Comparison of ENCODE assay signal across 1 cellular context in genomic region chr5:74636149-74636548, GRCh38.
A peak's percentile ranks its signal among the peaks of the same experiment; 100 is the strongest.
TF ChIP-seq lines count a peak whose summit lies in the region.

No MANE protein-coding gene starts in this region.

TF ChIP-seq in HepG2, 621 proteins besides CTCF, POLR2A, EP300 and RAD21 (continued from another document):
- TF ChIP-seq ZNF12 (CRISPR knock-in tag; IDR thresholded peaks at IDR 0.05), result no peak
- no peak for TF ChIP-seq ZNF619 (CRISPR knock-in tag; IDR thresholded peaks at IDR 0.05)
- TF ChIP-seq MYNN (CRISPR knock-in tag; IDR thresholded peaks at IDR 0.05; ENCODE audit: low read depth), result no peak
- no peak for TF ChIP-seq SP1 (IDR thresholded peaks at IDR 0.05)
- TF ChIP-seq SP1 (CRISPR knock-in tag; IDR thresholded peaks at IDR 0.05), result no peak
- TF ChIP-seq ZNF331 (CRISPR knock-in tag; IDR thresholded peaks at IDR 0.05), result no peak
- TF ChIP-seq TMF1 (CRISPR knock-in tag; IDR thresholded peaks at IDR 0.05; ENCODE audit: low read depth), result no peak
- 0 out of 2 replicates have a peak, but pooled peaks have one; percentile 31 for TF ChIP-seq HOXA3 (CRISPR knock-in tag; IDR thresholded peaks at IDR 0.05)
- TF ChIP-seq EEA1 (CRISPR knock-in tag; IDR thresholded peaks at IDR 0.05; ENCODE audit: borderline replicate concordance), result no peak
- peak; percentile 27; the same call in 1 of the 2 replicates for TF ChIP-seq ARID4A (CRISPR knock-in tag; IDR thresholded peaks at IDR 0.05; ENCODE audit: borderline replicate concordance)
- TF ChIP-seq ZNF367 (CRISPR knock-in tag; IDR thresholded peaks at IDR 0.05; ENCODE audit: borderline replicate concordance), result no peak
- 0 out of 2 replicates have a peak, but pooled peaks have one; percentile 1 for TF ChIP-seq ZC3H13 (CRISPR knock-in tag; IDR thresholded peaks at IDR 0.05)
- peak; percentile 15; the same call in 1 of the 2 replicates for TF ChIP-seq MAFG (CRISPR knock-in tag; IDR thresholded peaks at IDR 0.05)
- no peak for TF ChIP-seq LBX2 (CRISPR knock-in tag; IDR thresholded peaks at IDR 0.05; ENCODE audit: borderline replicate concordance)
- no peak for TF ChIP-seq ZIK1 (CRISPR knock-in tag; IDR thresholded peaks at IDR 0.05; ENCODE audit: borderline replicate concordance, low read depth)
- no peak for TF ChIP-seq KLF15 (CRISPR knock-in tag; IDR thresholded peaks at IDR 0.05; ENCODE audit: borderline replicate concordance)
- TF ChIP-seq POLR2G (IDR thresholded peaks at IDR 0.05; ENCODE audit: low read depth, low read length), result 0 out of 2 replicates have a peak, but pooled peaks have one; percentile 20
- TF ChIP-seq TOE1 (CRISPR knock-in tag; IDR thresholded peaks at IDR 0.05), result no peak
- TF ChIP-seq DDIT3 (CRISPR knock-in tag; IDR thresholded peaks at IDR 0.05), result no peak
- no peak for TF ChIP-seq PAXIP1 (CRISPR knock-in tag; conservative IDR thresholded peaks at IDR 0.05)
- TF ChIP-seq PRPF4 (IDR thresholded peaks at IDR 0.05; ENCODE audit: low read depth, low read length, poor library complexity, severe bottlenecking), result peak; percentile 33
- 0 out of 2 replicates have a peak, but pooled peaks have one; percentile 26 for TF ChIP-seq FUBP1 (CRISPR knock-in tag; IDR thresholded peaks at IDR 0.05; ENCODE audit: borderline replicate concordance)
- peak; percentile 55 for TF ChIP-seq ZNF687 (CRISPR knock-in tag; IDR thresholded peaks at IDR 0.05)
- no peak for TF ChIP-seq GATAD1 (CRISPR knock-in tag; IDR thresholded peaks at IDR 0.05)
- peak; percentile 48; the same call in 1 of the 2 replicates for TF ChIP-seq ZBTB38 (CRISPR knock-in tag; IDR thresholded peaks at IDR 0.05)
- TF ChIP-seq TAF1 (CRISPR knock-in tag; IDR thresholded peaks at IDR 0.05), result no peak
- TF ChIP-seq ZNF350 (CRISPR knock-in tag; IDR thresholded peaks at IDR 0.05; ENCODE audit: borderline replicate concordance, low read depth), result no peak
- TF ChIP-seq FOXC1 (CRISPR knock-in tag; IDR thresholded peaks at IDR 0.05; ENCODE audit: borderline replicate concordance), result no peak
- TF ChIP-seq ZNF616 (CRISPR knock-in tag; IDR thresholded peaks at IDR 0.05; ENCODE audit: low read depth), result no peak
- TF ChIP-seq ZFP37 (CRISPR knock-in tag; IDR thresholded peaks at IDR 0.05; ENCODE audit: borderline replicate concordance), result no peak
- peak; percentile 3; the same call in 1 of the 2 replicates for TF ChIP-seq POLR2AphosphoS5 (IDR thresholded peaks at IDR 0.05; ENCODE audit: low read depth, low read length)
- TF ChIP-seq SKI (IDR thresholded peaks at IDR 0.05; ENCODE audit: partially characterized antibody), result no peak
- no peak for TF ChIP-seq GTF3A (CRISPR knock-in tag; conservative IDR thresholded peaks at IDR 0.05)
- TF ChIP-seq KLF13 (CRISPR knock-in tag; IDR thresholded peaks at IDR 0.05), result no peak
- TF ChIP-seq KLF11 (CRISPR knock-in tag; IDR thresholded peaks at IDR 0.05), result no peak
- peak; percentile 62 for TF ChIP-seq AGO2 (optimal IDR thresholded peaks at IDR 0.05; ENCODE audit: low read depth, low read length)
- 0 out of 2 replicates have a peak, but pooled peaks have one; percentile 23 for TF ChIP-seq HNF1B (CRISPR knock-in tag; IDR thresholded peaks at IDR 0.05)
- no peak for TF ChIP-seq SOX5 (CRISPR knock-in tag; IDR thresholded peaks at IDR 0.05; ENCODE audit: borderline replicate concordance)
- TF ChIP-seq RBM22 (optimal IDR thresholded peaks at IDR 0.05; ENCODE audit: low read length), result peak; percentile 3
- 0 out of 2 replicates have a peak, but pooled peaks have one; percentile 18 for TF ChIP-seq ZNF574 (CRISPR knock-in tag; IDR thresholded peaks at IDR 0.05)
- no peak for TF ChIP-seq CEBPG (CRISPR knock-in tag; IDR thresholded peaks at IDR 0.05)
- no peak for TF ChIP-seq NFKBIZ (CRISPR knock-in tag; IDR thresholded peaks at IDR 0.05)
- no peak for TF ChIP-seq ZFP62 (CRISPR knock-in tag; IDR thresholded peaks at IDR 0.05)
- TF ChIP-seq ZNF580 (CRISPR knock-in tag; IDR thresholded peaks at IDR 0.05; ENCODE audit: borderline replicate concordance, low read depth), result no peak
- TF ChIP-seq NR0B2 (CRISPR knock-in tag; IDR thresholded peaks at IDR 0.05), result no peak
